ENCODE assay signal across 34 cellular contexts in the genomic region with DNA sequence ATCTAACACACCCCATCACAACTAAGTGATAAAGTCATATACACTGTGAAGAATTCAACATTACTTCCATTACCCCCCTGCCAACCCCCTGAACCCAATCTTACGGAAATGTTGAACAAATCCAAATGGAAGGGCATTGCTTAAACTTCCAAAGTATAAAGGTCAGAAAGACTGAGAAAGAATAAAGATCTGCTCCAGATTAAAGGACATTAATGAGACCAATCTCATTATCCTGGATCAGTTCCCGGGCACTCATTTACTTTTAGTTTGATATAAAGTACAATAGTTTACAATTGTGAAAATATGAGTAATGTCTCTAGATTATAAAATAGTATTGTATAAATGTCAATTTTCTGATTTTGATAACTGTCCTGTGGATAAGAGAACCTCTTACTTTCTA.
DNase-seq lines count a peak whose midpoint lies in the region; ATAC-seq, FAIRE-seq and TF ChIP-seq lines count a peak whose summit lies in the region.
"Had no signal": no experiment of that assay in that cellular context is flagged by ENCODE, and none has a peak within 500 bp of the region (broad histone marks: within the 10 kb centered on the region; RNA-seq: fewer than 3 reads in every experiment).

No MANE protein-coding gene starts in this region.

- no peak for FAIRE-seq in HepG2 (lab: Jason Lieb, UNC)
- peak; percentile 16 for FAIRE-seq in A204.1 (lab: Jason Lieb, UNC)
- FAIRE-seq: A549, D721Med had no signal

- H3K79me2 ChIP-seq in HepG2 (ENCODE audit: insufficient read depth, low read length), result no peaks in the 10 kb centered on the region

- H3K9ac ChIP-seq in liver (ENCODE audit: low read depth in 1 of 2, low read length in 2 of 2) (no peak overlapping the region), HepG2 (ENCODE audit: insufficient read depth, low read depth, low read length) (no peak overlapping the region)
- H3K9ac ChIP-seq: BLaER1; BLaER1 treated with 17β-estradiol and CSF1 and Interleukin-3, amounts not matched to agents 10 nM and 100 nM had no signal

- H2AFZ ChIP-seq in HepG2 (ENCODE audit: low read length), result no peak overlapping the region

- POLR2A ChIA-PET in HepG2 (lab: Yijun Ruan, JAX), result no interaction called here

- no peak for TF ChIP-seq CTCF in liver (IDR thresholded peaks at IDR 0.05; ENCODE audit: low read depth, low read length, missing input control)
- no peak for TF ChIP-seq CTCF in HepG2 (CRISPR knock-in tag; IDR thresholded peaks at IDR 0.05)
- no peak for TF ChIP-seq CTCF in right lobe of liver (IDR thresholded peaks at IDR 0.05)
- TF ChIP-seq CTCF in chondrocyte (IDR thresholded peaks at IDR 0.05), result no peak

- TF ChIP-seq EP300 in HepG2 (IDR thresholded peaks at IDR 0.05; ENCODE audit: low read depth in 2 of 2, low read length in 2 of 2) (no peak), HepG2 (CRISPR knock-in tag; IDR thresholded peaks at IDR 0.05; ENCODE audit: borderline replicate concordance) (no peak)

- no peaks in the 10 kb centered on the region for H3K4me1 Mint-ChIP-seq in chondrocyte (ENCODE audit: low read depth)
- H3K4me1 Mint-ChIP-seq: B cell; CD14-positive monocyte; CD4-positive, alpha-beta memory T cell; CD4-positive, CD25-positive, alpha-beta regulatory T cell; CD8-positive, alpha-beta memory T cell had no signal

- intact Hi-C loops in HepG2 (cut with micrococcal nuclease; ENCODE audit: unreplicated experiment) (no loop called here), right lobe of liver (cut with DNase I) (no loop called here)

- no peak overlapping the region for H3K27ac Mint-ChIP-seq in chondrocyte (ENCODE audit: unreplicated experiment)
- H3K27ac Mint-ChIP-seq: B cell; CD14-positive monocyte; CD4-positive, alpha-beta memory T cell; CD4-positive, alpha-beta T cell; CD4-positive, CD25-positive, alpha-beta regulatory T cell; CD8-positive, alpha-beta memory T cell; CD8-positive, alpha-beta T cell had no signal

- H3K9me3 ChIP-seq in liver (ENCODE audit: control insufficient read depth in 4 of 4, low read length in 3 of 4) (no peaks in the 10 kb centered on the region), HepG2 (ENCODE audit: low read length) (peaks cover 85% of the 10 kb centered on the region), right lobe of liver (no peaks in the 10 kb centered on the region)
- H3K9me3 ChIP-seq: A549; BE2C; BLaER1; BLaER1 treated with 17β-estradiol and CSF1 and Interleukin-3, amounts not matched to agents 10 nM and 100 nM; Caco-2 had no signal

- H3K4me3 ChIP-seq in liver (ENCODE audit: low read depth in 1 of 3, low read length in 3 of 3), result no peak overlapping the region
- no peak overlapping the region for H3K4me3 ChIP-seq in HepG2 (replicated peaks in 1 of 3; ENCODE audit: insufficient read depth in 1 of 3, low read depth in 2 of 3, low read length in 3 of 3)
- H3K4me3 ChIP-seq in right lobe of liver, result no peak overlapping the region
- H3K4me3 ChIP-seq: A549; BLaER1; BLaER1 treated with 17β-estradiol and CSF1 and Interleukin-3, amounts not matched to agents 10 nM and 100 nM had no signal

- ATAC-seq in HepG2 (no peak), right lobe of liver (peak in 3 of 4 donors; percentile 43 to 67 (median 51)), HG03457 (IDR thresholded peaks at IDR 0.05; ENCODE audit: unreplicated experiment) (no peak)
- ATAC-seq: A549; CD8-positive, alpha-beta T cell had no signal

- peaks cover 0 to 2% (median 0%) of the 10 kb centered on the region in 4 donors for H3K36me3 ChIP-seq in liver (ENCODE audit: control insufficient read depth in 4 of 4, insufficient read depth in 3 of 4, low read depth in 1 of 4, low read length in 3 of 4)
- H3K36me3 ChIP-seq in HepG2 (replicated peaks in 1 of 2; ENCODE audit: control insufficient read depth in 1 of 2, insufficient read depth in 2 of 2, low read length in 2 of 2), result no peaks in the 10 kb centered on the region
- H3K36me3 ChIP-seq in right lobe of liver, result no peaks in the 10 kb centered on the region
- H3K36me3 ChIP-seq: BE2C; BLaER1; BLaER1 treated with 17β-estradiol and CSF1 and Interleukin-3, amounts not matched to agents 10 nM and 100 nM had no signal

- no TSS peak for BruUV-seq in HepG2 (replicated peaks; lab: Mats Ljungman, UMichigan)

- H3K4me1 ChIP-seq in liver (ENCODE audit: control insufficient read depth in 4 of 4, insufficient read depth in 4 of 4, low read length in 3 of 4) (peaks cover 0 to 3% (median 0%) of the 10 kb centered on the region in 4 donors), HepG2 (ENCODE audit: insufficient read depth, low read length) (no peaks in the 10 kb centered on the region), right lobe of liver (peaks cover 0 to 22% (median 7%) of the 10 kb centered on the region in 4 donors)
- H3K4me1 ChIP-seq: A549; BE2C; BLaER1; BLaER1 treated with 17β-estradiol and CSF1 and Interleukin-3, amounts not matched to agents 10 nM and 100 nM; Caco-2 had no signal

- no peak overlapping the region for H3K4me2 ChIP-seq in HepG2 (ENCODE audit: low read depth, low read length)
- H3K4me2 ChIP-seq: A549; BLaER1; BLaER1 treated with 17β-estradiol and CSF1 and Interleukin-3, amounts not matched to agents 10 nM and 100 nM had no signal

- in situ Hi-C loops in HepG2 (cut with HindIII; ENCODE audit: extremely low pct_ligation_motif_present, low pct_unique_long_range_greater_than_20kb), result no loop called here

- no peak for TF ChIP-seq POLR2A in HepG2 (IDR thresholded peaks at IDR 0.05; ENCODE audit: insufficient read depth in 1 of 2, low read depth in 2 of 2, low read length in 2 of 2)
- no peak for TF ChIP-seq POLR2A in right lobe of liver (IDR thresholded peaks at IDR 0.05)

- no peaks in the 10 kb centered on the region for H3K27me3 Mint-ChIP-seq in chondrocyte (ENCODE audit: low read depth)
- H3K27me3 Mint-ChIP-seq: B cell; CD4-positive, alpha-beta memory T cell; CD4-positive, alpha-beta T cell; CD4-positive, CD25-positive, alpha-beta regulatory T cell; CD8-positive, alpha-beta memory T cell had no signal

- no peaks in the 10 kb centered on the region for H3K36me3 Mint-ChIP-seq in chondrocyte (ENCODE audit: low read depth)
- H3K36me3 Mint-ChIP-seq: CD14-positive monocyte; CD4-positive, alpha-beta memory T cell; CD4-positive, CD25-positive, alpha-beta regulatory T cell; CD8-positive, alpha-beta memory T cell; CD8-positive, alpha-beta T cell had no signal

- H3K27me3 ChIP-seq in liver (ENCODE audit: control insufficient read depth in 4 of 4, insufficient read depth in 4 of 4, low read length in 3 of 4), result no peaks in the 10 kb centered on the region
- no peaks in the 10 kb centered on the region for H3K27me3 ChIP-seq in HepG2 (ENCODE audit: control insufficient read depth in 1 of 2, insufficient read depth in 2 of 2, low read length in 2 of 2)
- no peaks in the 10 kb centered on the region for H3K27me3 ChIP-seq in right lobe of liver
- H3K27me3 ChIP-seq: BE2C; BLaER1; BLaER1 treated with 17β-estradiol and CSF1 and Interleukin-3, amounts not matched to agents 10 nM and 100 nM had no signal

- H3K9me3 Mint-ChIP-seq in chondrocyte (ENCODE audit: low read depth), result peaks cover 2% of the 10 kb centered on the region

- H3K27ac ChIP-seq in liver (ENCODE audit: low read depth in 1 of 2, low read length in 2 of 2), result no peak overlapping the region
- H3K27ac ChIP-seq in HepG2 (ENCODE audit: extremely low read length, insufficient read depth, low read length), result no peak overlapping the region
- H3K27ac ChIP-seq in right lobe of liver, result no peak overlapping the region
- H3K27ac ChIP-seq: 22Rv1; A549; BLaER1; BLaER1 treated with 17β-estradiol and CSF1 and Interleukin-3, amounts not matched to agents 10 nM and 100 nM; C4-2B had no signal

- DNase-seq in HepG2 (ENCODE audit: low spot score) (no peak), right lobe of liver (no peak), chondrocyte (ENCODE audit: low spot score) (no peak)
- DNase-seq: 8988T; ACHN; AML-193; BE2C; C1 segment of cervical spinal cord; Caco-2; Calu3; CD4-positive, alpha-beta memory T cell; CD4-positive, alpha-beta T cell; CD4-positive, CD25-positive, alpha-beta regulatory T cell; CD8-positive, alpha-beta memory T cell; CD8-positive, alpha-beta T cell; COR-L47; DMS 273 treated with DMSO at 0.1 percent for 48 hours; DMS153; DMS53; DMS79; DMS79 treated with DMSO at 0.1 percent for 48 hours; DND-41; EL had no signal

- TF ChIP-seq RAD21 in liver (IDR thresholded peaks at IDR 0.05) (no peak), HepG2 (CRISPR knock-in tag; IDR thresholded peaks at IDR 0.05) (no peak)

- no peaks in the 10 kb centered on the region for H4K20me1 ChIP-seq in HepG2 (ENCODE audit: insufficient read depth, low read length)
- H4K20me1 ChIP-seq: BLaER1; BLaER1 treated with 17β-estradiol and CSF1 and Interleukin-3, amounts not matched to agents 10 nM and 100 nM had no signal

- no peak overlapping the region for H3K4me3 Mint-ChIP-seq in chondrocyte (ENCODE audit: unreplicated experiment)
- H3K4me3 Mint-ChIP-seq: B cell; CD14-positive monocyte; CD4-positive, alpha-beta memory T cell; CD4-positive, alpha-beta T cell; CD4-positive, CD25-positive, alpha-beta regulatory T cell; CD8-positive, alpha-beta memory T cell; CD8-positive, alpha-beta T cell had no signal

- 53% methylated on average over 2 of the region's 2 CpGs for WGBS in liver
- WGBS in HepG2 (ENCODE audit: low lambda C conversion rate), result 70% methylated on average over 2 of the region's 2 CpGs
- 28% methylated on average over 2 of the region's 2 CpGs for WGBS in right lobe of liver (ENCODE audit: insufficient coverage, low coverage, low lambda C conversion rate, missing lambda C conversion rate)

- CTCF ChIA-PET in HepG2 (lab: Yijun Ruan, JAX; ENCODE audit: low intra/inter-chr PET ratio, low total read pairs), result no interaction called here

TF ChIP-seq in liver, 16 proteins besides CTCF, POLR2A, EP300 and RAD21:
- TF ChIP-seq YY1 (IDR thresholded peaks at IDR 0.05) (peak; percentile 8), JUND (IDR thresholded peaks at IDR 0.05) (no peak), HNF4A (conservative IDR thresholded peaks at IDR 0.05) (peak; percentile 41 to 43)
TF ChIP-seq in liver: peak in this region for 2.

TF ChIP-seq in HepG2, 621 proteins besides CTCF, POLR2A, EP300 and RAD21:
- TF ChIP-seq ZNF598 (CRISPR knock-in tag; IDR thresholded peaks at IDR 0.05; ENCODE audit: borderline replicate concordance) (no peak), CCDC6 (CRISPR knock-in tag; IDR thresholded peaks at IDR 0.05) (no peak), ZNF317 (CRISPR knock-in tag; IDR thresholded peaks at IDR 0.05) (no peak), MATR3 (CRISPR knock-in tag; IDR thresholded peaks at IDR 0.05) (no peak)

Comparison
In these comparisons a context has a peak if more than half of its experiments do, and no peak if none do; other contexts are left out.
1. ATAC-seq: peak in right lobe of liver (3 of 4); none in HepG2 (single experiment) and HG03457 (single experiment).